Comparison of ENCODE assay signal across 13 cellular contexts in the genomic region with DNA sequence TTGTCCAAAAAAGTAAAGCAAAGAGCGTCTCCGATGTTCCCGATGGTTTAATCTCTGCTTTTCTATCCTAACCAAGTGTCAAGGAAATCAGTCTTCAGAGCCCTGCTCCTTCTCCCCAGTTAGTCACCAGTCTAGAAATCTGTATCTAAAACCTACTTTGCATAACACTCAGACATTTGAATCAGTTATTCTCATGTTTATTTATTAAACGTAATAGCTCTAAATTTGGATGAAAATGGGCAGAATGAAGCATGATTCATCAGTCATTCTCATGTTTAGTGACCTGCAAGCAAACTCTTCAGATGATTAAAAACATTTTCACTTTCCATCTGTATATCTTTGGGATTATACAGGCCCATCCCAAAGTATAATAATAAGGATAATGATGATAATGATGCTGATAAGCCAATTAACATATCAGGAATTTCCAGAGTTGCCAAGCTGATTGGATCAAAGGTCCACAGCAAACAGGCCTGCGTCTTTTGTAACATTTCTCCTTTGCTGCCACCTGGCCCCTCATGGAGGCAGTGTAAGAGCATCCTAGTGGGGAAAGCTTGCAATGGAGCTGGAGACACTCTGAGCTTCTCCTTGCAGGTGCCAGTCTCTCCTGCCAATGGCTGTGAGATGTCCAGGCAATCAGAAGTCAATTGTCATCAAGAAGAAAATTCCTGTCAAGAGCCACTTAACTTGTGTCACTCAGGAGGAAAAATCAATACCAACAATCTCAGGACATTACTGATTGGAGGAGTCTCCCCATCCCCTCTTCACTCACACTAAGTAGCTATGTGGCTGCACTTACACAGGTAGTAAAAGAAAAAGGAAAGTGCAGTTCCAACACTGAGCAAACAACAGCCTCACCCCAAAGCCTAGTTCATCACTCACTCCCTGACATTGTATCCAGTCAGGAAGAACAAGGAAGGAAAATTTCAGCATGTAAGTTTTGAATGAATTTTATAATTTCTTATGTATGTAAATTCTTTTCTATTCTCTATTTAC.
DNase-seq lines count a peak whose midpoint lies in the region; ATAC-seq and TF ChIP-seq lines count a peak whose summit lies in the region.
"Had no signal": no experiment of that assay in that cellular context is flagged by ENCODE, and none has a peak within 500 bp of the region (broad histone marks: within the 10 kb centered on the region; RNA-seq: fewer than 3 reads in every experiment).

No MANE protein-coding gene starts in this region.

- no peaks in the 10 kb centered on the region for H3K36me3 Mint-ChIP-seq in glutamatergic neuron (ENCODE audit: unreplicated experiment)

- H3K4me1 Mint-ChIP-seq in glutamatergic neuron (ENCODE audit: low read depth, unreplicated experiment), result peaks cover 8% of the 10 kb centered on the region
- H3K4me1 Mint-ChIP-seq: activated B cell treated with CpG ODN at 0.5 μM for 24 hours had no signal

- no peaks in the 10 kb centered on the region for H3K27me3 ChIP-seq in GM06990 (replicated peaks; ENCODE audit: control insufficient read depth, insufficient read depth, low read length)

- ATAC-seq in GM21528 (IDR thresholded peaks at IDR 0.05; ENCODE audit: low FRiP score, unreplicated experiment) (peak; percentile 65), Right ventricle myocardium superior (ENCODE audit: poor library complexity) (no peak)
- ATAC-seq: stimulated activated naive CD8-positive, alpha-beta T cell treated with anti-CD3 and anti-CD28 coated beads, Interleukin-15, Interleukin-2, amounts not matched to agents 100 U/mL and 50 U/mL, for 24 hours had no signal

- H3K27me3 Mint-ChIP-seq in glutamatergic neuron (ENCODE audit: unreplicated experiment), result peaks cover 2% of the 10 kb centered on the region
- H3K27me3 Mint-ChIP-seq: activated B cell treated with CpG ODN at 0.5 μM for 24 hours had no signal

- H3K9me3 Mint-ChIP-seq in glutamatergic neuron (ENCODE audit: unreplicated experiment), result peaks cover 1% of the 10 kb centered on the region
- H3K9me3 Mint-ChIP-seq: activated B cell treated with CpG ODN at 0.5 μM for 24 hours, nephron progenitor cell had no signal

- H3K4me3 Mint-ChIP-seq in glutamatergic neuron (ENCODE audit: unreplicated experiment), result no peak overlapping the region
- H3K4me3 Mint-ChIP-seq: activated B cell treated with CpG ODN at 0.5 μM for 24 hours, nephron progenitor cell had no signal

- intact Hi-C loops in Right ventricle myocardium superior (cut with DNase I), result no loop called here

- DNase-seq in GM06990 (ENCODE audit: extremely low read depth, insufficient read length) (no peak), NCI-H2029 treated with DMSO at 0.1 percent for 48 hours (lab: John Stamatoyannopoulos, UW) (peak; percentile 53), iris pigment epithelial cell (ENCODE audit: low read depth) (peak; percentile 3), glutamatergic neuron (no peak), Right ventricle myocardium superior (no peak), hypothalamus (lab: John Stamatoyannopoulos, UW) (no peak), NCI-H774 (lab: John Stamatoyannopoulos, UW) (no peak)
- DNase-seq: activated B cell treated with CpG ODN at 0.5 μM for 24 hours; C1 segment of cervical spinal cord; erythroblast; nephron progenitor cell; stimulated activated naive CD8-positive, alpha-beta T cell treated with anti-CD3 and anti-CD28 coated beads, Interleukin-15, Interleukin-2, amounts not matched to agents 100 U/mL and 50 U/mL, for 24 hours had no signal

- TF ChIP-seq CTCF in GM06990 (IDR thresholded peaks at IDR 0.05; ENCODE audit: insufficient read depth, low read length, poor library complexity, severe bottlenecking) (peak; percentile 34), glutamatergic neuron (IDR thresholded peaks at IDR 0.05; ENCODE audit: partially characterized antibody, unreplicated experiment) (no peak)

- H3K27ac Mint-ChIP-seq in glutamatergic neuron (ENCODE audit: unreplicated experiment), result no peak overlapping the region
- H3K27ac Mint-ChIP-seq: activated B cell treated with CpG ODN at 0.5 μM for 24 hours, nephron progenitor cell had no signal

- H3K36me3 ChIP-seq in GM06990 (ENCODE audit: control insufficient read depth, insufficient read depth, low read length), result no peaks in the 10 kb centered on the region; the same call in 1 of the 2 replicates

- H3K4me3 ChIP-seq in GM06990 (replicated peaks; ENCODE audit: low read depth, low read length), result no peak overlapping the region

Comparison
In these comparisons a context has a peak if more than half of its experiments do, and no peak if none do; other contexts are left out.
1. DNase-seq: peak in NCI-H2029 treated with DMSO at 0.1 percent for 48 hours (single experiment) and iris pigment epithelial cell (single experiment); none in GM06990 (single experiment), glutamatergic neuron (single experiment), Right ventricle myocardium superior (single experiment), hypothalamus (0 of 51) and NCI-H774 (single experiment).